8 cellular contexts compared by ENCODE assay signal in genomic region chr16:3019594-3020246, GRCh38. TPM values are rescaled to one million over a fixed set of nuclear protein-coding genes. Genes with fewer than 3 reads are reported as not detected.
DNase-seq lines count a peak whose midpoint lies in the region; ATAC-seq and TF ChIP-seq lines count a peak whose summit lies in the region.

No MANE protein-coding gene starts in this region.

- no peak for ATAC-seq in activated T-cell treated with anti-CD3 and anti-CD28 coated beads, Interleukin-2, amount 50 U/mL, for 72 hours (replicated peaks in 1 of 2)
- ATAC-seq in right lobe of liver (no peak), foreskin keratinocyte (no peak)

- DNase-seq in activated T-cell treated with anti-CD3 and anti-CD28 coated beads, Interleukin-2, amount 50 U/mL, for 72 hours, result no peak
- no peak for DNase-seq in activated T-cell treated with anti-CD3 and anti-CD28 coated beads, Interleukin-2, amount 50 U/mL, for 1 hour
- no peak for DNase-seq in adipocyte (ENCODE audit: low read depth)
- DNase-seq in right lobe of liver, result peak in 1 of 3 donors; percentile 31
- DNase-seq in tibial nerve (ENCODE audit: low spot score in 2 of 2), result no peak
- no peak for DNase-seq in activated effector memory CD4-positive, alpha-beta T cell treated with anti-CD3 and anti-CD28 coated beads, Interleukin-2, amount 50 U/mL, for 16 hours
- DNase-seq in foreskin keratinocyte, result no peak
- no peak for DNase-seq in NCI-H1105 treated with DMSO at 0.1 percent for 48 hours (lab: John Stamatoyannopoulos, UW)

- TF ChIP-seq CTCF in right lobe of liver (IDR thresholded peaks at IDR 0.05), result no peak
- no peak for TF ChIP-seq CTCF in tibial nerve (IDR thresholded peaks at IDR 0.05)
- no peak for TF ChIP-seq CTCF in foreskin keratinocyte (conservative IDR thresholded peaks at IDR 0.05)

- H3K27ac ChIP-seq in right lobe of liver, result no peak overlapping the region
- peak overlapping the region in 1 of 4 donors; percentile 97 for H3K27ac ChIP-seq in tibial nerve
- no peak overlapping the region for H3K27ac ChIP-seq in foreskin keratinocyte

- H3K4me3 ChIP-seq in adipocyte (ENCODE audit: low read length), result peak overlapping the region; percentile 96
- H3K4me3 ChIP-seq in right lobe of liver, result peak overlapping the region; percentile 64 to 84 (median 74)
- H3K4me3 ChIP-seq in tibial nerve, result peak overlapping the region; percentile 42 to 65 (median 63)

- H3K9ac ChIP-seq in adipocyte (ENCODE audit: low read length), result peak overlapping the region; percentile 63

- WGBS in right lobe of liver (ENCODE audit: insufficient coverage, low coverage, low lambda C conversion rate, missing lambda C conversion rate), result 45% methylated on average over 19 of the region's 40 CpGs
- WGBS in tibial nerve, 2 donors, result 41 to 45% methylated on average over 29 to 35 of the region's 40 CpGs

- no peak for TF ChIP-seq EP300 in tibial nerve (IDR thresholded peaks at IDR 0.05)

- no peaks in the 10 kb centered on the region for H3K9me3 ChIP-seq in adipocyte (ENCODE audit: control insufficient read depth, low read length)
- no peaks in the 10 kb centered on the region for H3K9me3 ChIP-seq in right lobe of liver
- no peaks in the 10 kb centered on the region for H3K9me3 ChIP-seq in tibial nerve

- peaks cover 23% of the 10 kb centered on the region for H3K4me1 ChIP-seq in adipocyte (ENCODE audit: control insufficient read depth, insufficient read depth, low read length)
- H3K4me1 ChIP-seq in right lobe of liver, result peaks cover 0 to 27% (median 14%) of the 10 kb centered on the region in 4 donors
- H3K4me1 ChIP-seq in tibial nerve, result peaks cover 0 to 59% (median 31%) of the 10 kb centered on the region in 4 donors
- peaks cover 2% of the 10 kb centered on the region for H3K4me1 ChIP-seq in foreskin keratinocyte

- TF ChIP-seq POLR2A in right lobe of liver (IDR thresholded peaks at IDR 0.05) (no peak), tibial nerve (IDR thresholded peaks at IDR 0.05) (no peak)

- peaks cover 62% of the 10 kb centered on the region for H3K4me1 Mint-ChIP-seq in activated T-cell treated with anti-CD3 and anti-CD28 coated beads, Interleukin-2, amount 50 U/mL, for 72 hours (ENCODE audit: low read depth)

- intact Hi-C loops in right lobe of liver (cut with DNase I), result no loop called here

- no peaks in the 10 kb centered on the region for H3K36me3 ChIP-seq in adipocyte (ENCODE audit: control insufficient read depth, insufficient read depth, low read length, severe bottlenecking)
- H3K36me3 ChIP-seq in right lobe of liver, result no peaks in the 10 kb centered on the region
- H3K36me3 ChIP-seq in tibial nerve, result no peaks in the 10 kb centered on the region

- no peaks in the 10 kb centered on the region for H3K36me3 Mint-ChIP-seq in activated T-cell treated with anti-CD3 and anti-CD28 coated beads, Interleukin-2, amount 50 U/mL, for 72 hours (ENCODE audit: insufficient read depth in 2 of 2)

- peak overlapping the region; percentile 83 to 85 for H3K4me3 Mint-ChIP-seq in activated T-cell treated with anti-CD3 and anti-CD28 coated beads, Interleukin-2, amount 50 U/mL, for 72 hours

- H3K27ac Mint-ChIP-seq in activated T-cell treated with anti-CD3 and anti-CD28 coated beads, Interleukin-2, amount 50 U/mL, for 72 hours, result peak overlapping the region; percentile 40

- H3K9me3 Mint-ChIP-seq in activated T-cell treated with anti-CD3 and anti-CD28 coated beads, Interleukin-2, amount 50 U/mL, for 72 hours, result no peaks in the 10 kb centered on the region

- H3K27me3 ChIP-seq in adipocyte (replicated peaks; ENCODE audit: control insufficient read depth, insufficient read depth, low read length) (peaks cover 16% of the 10 kb centered on the region), right lobe of liver (no peaks in the 10 kb centered on the region), tibial nerve (peaks cover 0 to 23% of the 10 kb centered on the region in 2 donors), foreskin keratinocyte (no peaks in the 10 kb centered on the region)

- peaks cover 17% of the 10 kb centered on the region for H3K27me3 Mint-ChIP-seq in activated T-cell treated with anti-CD3 and anti-CD28 coated beads, Interleukin-2, amount 50 U/mL, for 72 hours (ENCODE audit: low read depth)

RNA-seq across cellular contexts. Expression of gene TNFRSF12A, which starts 0.4 kb away (rescaled TPM):
- 1 to 10 TPM; 3.9 to 4.0 TPM for total RNA-seq in activated T-cell treated with anti-CD3 and anti-CD28 coated beads, Interleukin-2, amount 50 U/mL, for 72 hours
- total RNA-seq in right lobe of liver (100 to 1,000 TPM in 3 of 6 experiments, 10 to 100 TPM in 1, 1 to 10 TPM in 2; 5.2 to 284 (median 69.4) TPM), tibial nerve (10 to 100 TPM in 2 of 4 donors, 1 to 10 TPM in 2; 2.4 to 47.4 (median 11.5) TPM), foreskin keratinocyte (435 and 449 TPM in 2 replicates)
- 645 and 656 TPM in 2 replicates for polyA plus RNA-seq in foreskin keratinocyte

RNA-seq across cellular contexts. Expression of gene CLDN6, which starts 1.7 kb away (rescaled TPM):
- not detected for total RNA-seq in activated T-cell treated with anti-CD3 and anti-CD28 coated beads, Interleukin-2, amount 50 U/mL, for 72 hours
- total RNA-seq in right lobe of liver, result 1 to 10 TPM in 1 of 6 experiments, not detected in 5; 2.9 TPM
- total RNA-seq in tibial nerve, result not detected
- total RNA-seq in foreskin keratinocyte, result 0.11 and 0.14 TPM in 2 replicates
- 0.16 and 0.28 TPM in 2 replicates for polyA plus RNA-seq in foreskin keratinocyte

RNA-seq across cellular contexts. Expression of gene HCFC1R1, which starts 4.0 kb away (rescaled TPM):
- 10 to 100 TPM; 27.6 to 32.8 TPM for total RNA-seq in activated T-cell treated with anti-CD3 and anti-CD28 coated beads, Interleukin-2, amount 50 U/mL, for 72 hours
- total RNA-seq in right lobe of liver (10 to 100 TPM in 5 of 6 experiments, 1 to 10 TPM in 1; 9.7 to 14.6 (median 12.1) TPM), tibial nerve (10 to 100 TPM; 17.7 to 46.9 (median 38.5) TPM), foreskin keratinocyte (105 and 110 TPM in 2 replicates)
- polyA plus RNA-seq in foreskin keratinocyte, result 163 and 169 TPM in 2 replicates

RNA-seq across cellular contexts. Expression of gene THOC6, which starts 4.1 kb away (rescaled TPM):
- 10 to 100 TPM; 49.1 to 50.9 TPM for total RNA-seq in activated T-cell treated with anti-CD3 and anti-CD28 coated beads, Interleukin-2, amount 50 U/mL, for 72 hours
- 10 to 100 TPM in 2 of 6 experiments, 1 to 10 TPM in 4; 7.7 to 15.7 (median 9.7) TPM for total RNA-seq in right lobe of liver
- 10 to 100 TPM; 12.2 to 28.5 (median 18.0) TPM for total RNA-seq in tibial nerve
- 30.2 and 39.4 TPM in 2 replicates for total RNA-seq in foreskin keratinocyte
- polyA plus RNA-seq in foreskin keratinocyte, result 39.2 and 48.9 TPM in 2 replicates

RNA-seq across cellular contexts. Expression of gene CLDN9, which starts 7.0 kb away (rescaled TPM):
- under 1 TPM in 1 of 2 donors, not detected in 1; 0.14 TPM for total RNA-seq in activated T-cell treated with anti-CD3 and anti-CD28 coated beads, Interleukin-2, amount 50 U/mL, for 72 hours
- total RNA-seq in right lobe of liver (1 to 10 TPM in 2 of 6 experiments, under 1 TPM in 4; 0.25 to 1.7 (median 0.92) TPM), tibial nerve (under 1 TPM in 1 of 4 donors, not detected in 3; 0.30 TPM), foreskin keratinocyte (not detected in 2 replicates)
- polyA plus RNA-seq in foreskin keratinocyte, result 0.06 TPM in 1 of 2 replicates, not detected in the other
